Comparison of ENCODE assay signal across 1 cellular context in the genomic region with DNA sequence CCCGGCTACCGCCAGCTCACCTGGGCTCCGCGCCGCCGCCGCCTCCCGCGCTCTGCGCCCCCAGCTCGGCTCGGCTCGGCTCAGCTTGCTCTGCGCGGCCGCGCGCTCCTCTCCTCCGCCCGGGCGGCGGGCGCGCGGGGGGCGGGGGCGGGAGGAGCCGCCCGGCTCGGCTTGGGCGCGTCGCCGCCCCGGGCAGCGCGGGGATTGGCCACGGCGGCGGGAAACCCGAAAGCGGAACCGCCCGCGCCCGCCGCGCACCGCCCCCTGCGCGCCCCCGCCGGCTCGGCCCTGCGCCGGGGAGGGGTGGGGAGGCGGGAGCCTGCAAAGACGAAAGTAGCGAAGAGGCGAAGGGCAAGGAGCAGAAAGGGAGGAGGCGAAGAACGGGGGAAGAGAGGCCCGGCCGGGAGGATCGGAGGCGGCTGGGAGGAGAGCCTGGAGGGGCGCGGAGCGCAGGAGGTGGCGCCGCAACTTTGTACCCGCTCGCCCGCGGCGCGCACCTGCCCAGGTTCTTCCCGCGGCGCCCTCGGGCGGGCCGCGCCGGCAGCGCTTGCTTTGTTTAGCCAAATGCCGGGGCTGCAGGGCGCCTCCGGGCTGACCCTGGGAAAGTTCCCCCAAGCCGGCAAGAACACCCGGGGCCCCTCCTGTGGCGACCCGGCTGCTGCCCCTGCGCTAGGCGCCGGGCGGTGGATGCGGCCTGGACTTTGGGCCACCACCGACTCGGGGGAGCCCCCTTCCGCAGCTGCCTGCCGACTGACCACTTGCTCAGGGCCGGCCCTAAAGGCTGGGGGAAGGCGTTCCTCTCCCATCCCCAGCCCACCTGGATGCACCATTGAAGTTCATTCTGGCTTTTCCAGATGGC.
A peak's percentile ranks its signal among the peaks of the same experiment; 100 is the strongest.
TF ChIP-seq lines count a peak whose summit lies in the region.

A gene (minus strand): TSS at position 92 of the 859 bp plus-strand sequence. CDS start 22,183 bp downstream, outside the sequence.

TF ChIP-seq in HepG2, 621 proteins besides CTCF, POLR2A, EP300 and RAD21 (continued from another document):
- TF ChIP-seq, protein P1, sequence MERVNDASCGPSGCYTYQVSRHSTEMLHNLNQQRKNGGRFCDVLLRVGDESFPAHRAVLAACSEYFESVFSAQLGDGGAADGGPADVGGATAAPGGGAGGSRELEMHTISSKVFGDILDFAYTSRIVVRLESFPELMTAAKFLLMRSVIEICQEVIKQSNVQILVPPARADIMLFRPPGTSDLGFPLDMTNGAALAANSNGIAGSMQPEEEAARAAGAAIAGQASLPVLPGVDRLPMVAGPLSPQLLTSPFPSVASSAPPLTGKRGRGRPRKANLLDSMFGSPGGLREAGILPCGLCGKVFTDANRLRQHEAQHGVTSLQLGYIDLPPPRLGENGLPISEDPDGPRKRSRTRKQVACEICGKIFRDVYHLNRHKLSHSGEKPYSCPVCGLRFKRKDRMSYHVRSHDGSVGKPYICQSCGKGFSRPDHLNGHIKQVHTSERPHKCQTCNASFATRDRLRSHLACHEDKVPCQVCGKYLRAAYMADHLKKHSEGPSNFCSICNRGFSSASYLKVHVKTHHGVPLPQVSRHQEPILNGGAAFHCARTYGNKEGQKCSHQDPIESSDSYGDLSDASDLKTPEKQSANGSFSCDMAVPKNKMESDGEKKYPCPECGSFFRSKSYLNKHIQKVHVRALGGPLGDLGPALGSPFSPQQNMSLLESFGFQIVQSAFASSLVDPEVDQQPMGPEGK (CRISPR knock-in tag; IDR thresholded peaks at IDR 0.05), result peak; percentile 60; the same call in 1 of the 2 replicates
- TF ChIP-seq, protein P2, sequence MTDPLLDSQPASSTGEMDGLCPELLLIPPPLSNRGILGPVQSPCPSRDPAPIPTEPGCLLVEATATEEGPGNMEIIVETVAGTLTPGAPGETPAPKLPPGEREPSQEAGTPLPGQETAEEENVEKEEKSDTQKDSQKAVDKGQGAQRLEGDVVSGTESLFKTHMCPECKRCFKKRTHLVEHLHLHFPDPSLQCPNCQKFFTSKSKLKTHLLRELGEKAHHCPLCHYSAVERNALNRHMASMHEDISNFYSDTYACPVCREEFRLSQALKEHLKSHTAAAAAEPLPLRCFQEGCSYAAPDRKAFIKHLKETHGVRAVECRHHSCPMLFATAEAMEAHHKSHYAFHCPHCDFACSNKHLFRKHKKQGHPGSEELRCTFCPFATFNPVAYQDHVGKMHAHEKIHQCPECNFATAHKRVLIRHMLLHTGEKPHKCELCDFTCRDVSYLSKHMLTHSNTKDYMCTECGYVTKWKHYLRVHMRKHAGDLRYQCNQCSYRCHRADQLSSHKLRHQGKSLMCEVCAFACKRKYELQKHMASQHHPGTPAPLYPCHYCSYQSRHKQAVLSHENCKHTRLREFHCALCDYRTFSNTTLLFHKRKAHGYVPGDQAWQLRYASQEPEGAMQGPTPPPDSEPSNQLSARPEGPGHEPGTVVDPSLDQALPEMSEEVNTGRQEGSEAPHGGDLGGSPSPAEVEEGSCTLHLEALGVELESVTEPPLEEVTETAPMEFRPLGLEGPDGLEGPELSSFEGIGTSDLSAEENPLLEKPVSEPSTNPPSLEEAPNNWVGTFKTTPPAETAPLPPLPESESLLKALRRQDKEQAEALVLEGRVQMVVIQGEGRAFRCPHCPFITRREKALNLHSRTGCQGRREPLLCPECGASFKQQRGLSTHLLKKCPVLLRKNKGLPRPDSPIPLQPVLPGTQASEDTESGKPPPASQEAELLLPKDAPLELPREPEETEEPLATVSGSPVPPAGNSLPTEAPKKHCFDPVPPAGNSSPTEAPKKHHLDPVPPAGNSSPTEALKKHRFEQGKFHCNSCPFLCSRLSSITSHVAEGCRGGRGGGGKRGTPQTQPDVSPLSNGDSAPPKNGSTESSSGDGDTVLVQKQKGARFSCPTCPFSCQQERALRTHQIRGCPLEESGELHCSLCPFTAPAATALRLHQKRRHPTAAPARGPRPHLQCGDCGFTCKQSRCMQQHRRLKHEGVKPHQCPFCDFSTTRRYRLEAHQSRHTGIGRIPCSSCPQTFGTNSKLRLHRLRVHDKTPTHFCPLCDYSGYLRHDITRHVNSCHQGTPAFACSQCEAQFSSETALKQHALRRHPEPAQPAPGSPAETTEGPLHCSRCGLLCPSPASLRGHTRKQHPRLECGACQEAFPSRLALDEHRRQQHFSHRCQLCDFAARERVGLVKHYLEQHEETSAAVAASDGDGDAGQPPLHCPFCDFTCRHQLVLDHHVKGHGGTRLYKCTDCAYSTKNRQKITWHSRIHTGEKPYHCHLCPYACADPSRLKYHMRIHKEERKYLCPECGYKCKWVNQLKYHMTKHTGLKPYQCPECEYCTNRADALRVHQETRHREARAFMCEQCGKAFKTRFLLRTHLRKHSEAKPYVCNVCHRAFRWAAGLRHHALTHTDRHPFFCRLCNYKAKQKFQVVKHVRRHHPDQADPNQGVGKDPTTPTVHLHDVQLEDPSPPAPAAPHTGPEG (CRISPR knock-in tag; IDR thresholded peaks at IDR 0.05), result peak; percentile 58; the same call in 1 of the 2 replicates
- peak; percentile 67; the same call in 1 of the 2 replicates for TF ChIP-seq GABPB1 (CRISPR knock-in tag; IDR thresholded peaks at IDR 0.05)
- TF ChIP-seq, protein P3, sequence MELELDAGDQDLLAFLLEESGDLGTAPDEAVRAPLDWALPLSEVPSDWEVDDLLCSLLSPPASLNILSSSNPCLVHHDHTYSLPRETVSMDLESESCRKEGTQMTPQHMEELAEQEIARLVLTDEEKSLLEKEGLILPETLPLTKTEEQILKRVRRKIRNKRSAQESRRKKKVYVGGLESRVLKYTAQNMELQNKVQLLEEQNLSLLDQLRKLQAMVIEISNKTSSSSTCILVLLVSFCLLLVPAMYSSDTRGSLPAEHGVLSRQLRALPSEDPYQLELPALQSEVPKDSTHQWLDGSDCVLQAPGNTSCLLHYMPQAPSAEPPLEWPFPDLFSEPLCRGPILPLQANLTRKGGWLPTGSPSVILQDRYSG (CRISPR knock-in tag; IDR thresholded peaks at IDR 0.05), result no peak; the same call in 1 of the 2 replicates
- TF ChIP-seq HDAC2 (CRISPR knock-in tag; IDR thresholded peaks at IDR 0.05), result no peak
- TF ChIP-seq, protein P4, sequence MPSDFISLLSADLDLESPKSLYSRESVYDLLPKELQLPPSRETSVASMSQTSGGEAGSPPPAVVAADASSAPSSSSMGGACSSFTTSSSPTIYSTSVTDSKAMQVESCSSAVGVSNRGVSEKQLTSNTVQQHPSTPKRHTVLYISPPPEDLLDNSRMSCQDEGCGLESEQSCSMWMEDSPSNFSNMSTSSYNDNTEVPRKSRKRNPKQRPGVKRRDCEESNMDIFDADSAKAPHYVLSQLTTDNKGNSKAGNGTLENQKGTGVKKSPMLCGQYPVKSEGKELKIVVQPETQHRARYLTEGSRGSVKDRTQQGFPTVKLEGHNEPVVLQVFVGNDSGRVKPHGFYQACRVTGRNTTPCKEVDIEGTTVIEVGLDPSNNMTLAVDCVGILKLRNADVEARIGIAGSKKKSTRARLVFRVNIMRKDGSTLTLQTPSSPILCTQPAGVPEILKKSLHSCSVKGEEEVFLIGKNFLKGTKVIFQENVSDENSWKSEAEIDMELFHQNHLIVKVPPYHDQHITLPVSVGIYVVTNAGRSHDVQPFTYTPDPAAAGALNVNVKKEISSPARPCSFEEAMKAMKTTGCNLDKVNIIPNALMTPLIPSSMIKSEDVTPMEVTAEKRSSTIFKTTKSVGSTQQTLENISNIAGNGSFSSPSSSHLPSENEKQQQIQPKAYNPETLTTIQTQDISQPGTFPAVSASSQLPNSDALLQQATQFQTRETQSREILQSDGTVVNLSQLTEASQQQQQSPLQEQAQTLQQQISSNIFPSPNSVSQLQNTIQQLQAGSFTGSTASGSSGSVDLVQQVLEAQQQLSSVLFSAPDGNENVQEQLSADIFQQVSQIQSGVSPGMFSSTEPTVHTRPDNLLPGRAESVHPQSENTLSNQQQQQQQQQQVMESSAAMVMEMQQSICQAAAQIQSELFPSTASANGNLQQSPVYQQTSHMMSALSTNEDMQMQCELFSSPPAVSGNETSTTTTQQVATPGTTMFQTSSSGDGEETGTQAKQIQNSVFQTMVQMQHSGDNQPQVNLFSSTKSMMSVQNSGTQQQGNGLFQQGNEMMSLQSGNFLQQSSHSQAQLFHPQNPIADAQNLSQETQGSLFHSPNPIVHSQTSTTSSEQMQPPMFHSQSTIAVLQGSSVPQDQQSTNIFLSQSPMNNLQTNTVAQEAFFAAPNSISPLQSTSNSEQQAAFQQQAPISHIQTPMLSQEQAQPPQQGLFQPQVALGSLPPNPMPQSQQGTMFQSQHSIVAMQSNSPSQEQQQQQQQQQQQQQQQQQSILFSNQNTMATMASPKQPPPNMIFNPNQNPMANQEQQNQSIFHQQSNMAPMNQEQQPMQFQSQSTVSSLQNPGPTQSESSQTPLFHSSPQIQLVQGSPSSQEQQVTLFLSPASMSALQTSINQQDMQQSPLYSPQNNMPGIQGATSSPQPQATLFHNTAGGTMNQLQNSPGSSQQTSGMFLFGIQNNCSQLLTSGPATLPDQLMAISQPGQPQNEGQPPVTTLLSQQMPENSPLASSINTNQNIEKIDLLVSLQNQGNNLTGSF (CRISPR knock-in tag; IDR thresholded peaks at IDR 0.05), result peak; percentile 63; the same call in 1 of the 2 replicates
- TF ChIP-seq ATF7 (IDR thresholded peaks at IDR 0.05), result no peak
- no peak for TF ChIP-seq ATF7 (CRISPR knock-in tag; IDR thresholded peaks at IDR 0.05)
- TF ChIP-seq, protein P5, sequence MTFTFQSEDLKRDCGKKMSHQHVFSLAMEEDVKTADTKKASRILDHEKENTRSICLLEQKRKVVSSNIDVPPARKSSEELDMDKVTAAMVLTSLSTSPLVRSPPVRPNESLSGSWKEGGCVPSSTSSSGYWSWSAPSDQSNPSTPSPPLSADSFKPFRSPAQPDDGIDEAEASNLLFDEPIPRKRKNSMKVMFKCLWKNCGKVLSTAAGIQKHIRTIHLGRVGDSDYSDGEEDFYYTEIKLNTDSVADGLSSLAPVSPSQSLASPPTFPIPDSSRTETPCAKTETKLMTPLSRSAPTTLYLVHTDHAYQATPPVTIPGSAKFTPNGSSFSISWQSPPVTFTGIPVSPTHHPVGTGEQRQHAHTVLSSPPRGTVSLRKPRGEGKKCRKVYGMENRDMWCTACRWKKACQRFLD (CRISPR knock-in tag; IDR thresholded peaks at IDR 0.05; ENCODE audit: borderline replicate concordance), result no peak
- no peak for TF ChIP-seq ZNF792 (CRISPR knock-in tag; IDR thresholded peaks at IDR 0.05)
